Comparison of ENCODE assay signal across 13 cellular contexts in genomic region chr9:88776717-88777497, GRCh38.
DNase-seq lines count a peak whose midpoint lies in the region; ATAC-seq, FAIRE-seq and TF ChIP-seq lines count a peak whose summit lies in the region.
"Had no signal": no experiment of that assay in that cellular context is flagged by ENCODE, and none has a peak within 500 bp of the region (broad histone marks: within the 10 kb centered on the region; RNA-seq: fewer than 3 reads in every experiment).

No MANE protein-coding gene starts in this region.

- peak; percentile 91 for FAIRE-seq in H54 (lab: Jason Lieb, UNC)
- FAIRE-seq: GM12878 had no signal

- peak overlapping the region; percentile 32 for H3K4me2 ChIP-seq in smooth muscle cell
- H3K4me2 ChIP-seq: GM23338 had no signal

- H3K9ac ChIP-seq in smooth muscle cell (ENCODE audit: low read depth): peak overlapping the region; percentile 51

- H3K27me3 ChIP-seq in smooth muscle cell (ENCODE audit: low read depth) (no peaks in the 10 kb centered on the region), testis (no peaks in the 10 kb centered on the region)

- TF ChIP-seq CTCF in RWPE1 (conservative IDR thresholded peaks at IDR 0.05; ENCODE audit: low read depth) (no peak), fibroblast of pulmonary artery (IDR thresholded peaks at IDR 0.05; ENCODE audit: low read length, missing control alignments) (no peak), smooth muscle cell (IDR thresholded peaks at IDR 0.05; ENCODE audit: borderline replicate concordance, insufficient read depth, poor library complexity, severe bottlenecking) (no peak), testis (IDR thresholded peaks at IDR 0.05) (no peak)

- H2AFZ ChIP-seq in smooth muscle cell (ENCODE audit: low read depth): no peak overlapping the region

- POLR2A ChIA-PET in RWPE1 (lab: Yijun Ruan, JAX; ENCODE audit: low non-redundant PET): no interaction called here

- H3K9me3 ChIP-seq in smooth muscle cell (replicated peaks; ENCODE audit: low read depth) (no peaks in the 10 kb centered on the region), testis (no peaks in the 10 kb centered on the region)

- intact Hi-C loops in testis (cut with DNase I; ENCODE audit: low total_unique reads): no loop called here

- no peaks in the 10 kb centered on the region for H3K79me2 ChIP-seq in smooth muscle cell (ENCODE audit: low read depth)

- TF ChIP-seq POLR2A in H54 (IDR thresholded peaks at IDR 0.05; ENCODE audit: low read depth, low read length) (no peak), testis (IDR thresholded peaks at IDR 0.05) (no peak)

- H4K20me1 ChIP-seq in smooth muscle cell (ENCODE audit: low read depth): no peaks in the 10 kb centered on the region

- WGBS in smooth muscle cell (ENCODE audit: low lambda C conversion rate): 72% methylated on average over 7 of the region's 7 CpGs
- 71 to 72% methylated on average over 7 of the region's 7 CpGs for WGBS in testis, 2 donors

- H3K27ac ChIP-seq in RWPE1 (no peak overlapping the region), smooth muscle cell (ENCODE audit: low read depth) (peak overlapping the region; percentile 88), testis (peak overlapping the region in 1 of 2 donors; percentile 71)

- peaks cover 62% of the 10 kb centered on the region for H3K4me1 ChIP-seq in smooth muscle cell (ENCODE audit: low read depth)
- H3K4me1 ChIP-seq in testis: peaks cover 38% of the 10 kb centered on the region

- ATAC-seq in GM18511 (IDR thresholded peaks at IDR 0.05; ENCODE audit: unreplicated experiment): no peak
- ATAC-seq: GM12878, GM23338 had no signal

- CTCF ChIA-PET in RWPE1 (lab: Yijun Ruan, JAX): no interaction called here

- H3K36me3 ChIP-seq in smooth muscle cell (ENCODE audit: low read depth): no peaks in the 10 kb centered on the region
- H3K36me3 ChIP-seq in testis (ENCODE audit: low read depth, missing control alignments): no peaks in the 10 kb centered on the region

- no peak overlapping the region for H3K4me3 ChIP-seq in fibroblast of pulmonary artery (replicated peaks; ENCODE audit: low read depth, low read length)
- no peak overlapping the region for H3K4me3 ChIP-seq in smooth muscle cell
- H3K4me3 ChIP-seq in testis: no peak overlapping the region
- H3K4me3 ChIP-seq: GM12878, GM23338 had no signal

- DNase-seq in H54 (ENCODE audit: insufficient read length, low spot score) (peak; percentile 63), RWPE1 (ENCODE audit: low spot score) (peak; percentile 72), fibroblast of pulmonary artery (ENCODE audit: low read depth) (peak; percentile 93), smooth muscle cell (lab: John Stamatoyannopoulos, UW; ENCODE audit: unreplicated experiment) (no peak), testis (no peak)
- DNase-seq in activated T-cell treated with anti-CD3 and anti-CD28 coated beads, Interleukin-2, amount 50 U/mL, for 48 hours: no peak
- DNase-seq: activated T-cell treated with anti-CD3 and anti-CD28 coated beads, Interleukin-2, amount 50 U/mL, for 24 hours; effector CD8-positive, alpha-beta T cell; mesendoderm; NCI-H2171 treated with DMSO at 0.1 percent for 48 hours had no signal

- H3F3A ChIP-seq in smooth muscle cell (ENCODE audit: low read depth): peaks cover 32% of the 10 kb centered on the region

Comparison
In these comparisons a context has a peak if more than half of its experiments do, and no peak if none do; other contexts are left out.
1. DNase-seq: peak in H54 (single experiment), RWPE1 (single experiment) and fibroblast of pulmonary artery (single experiment); none in smooth muscle cell (single experiment), activated T-cell treated with anti-CD3 and anti-CD28 coated beads, Interleukin-2, amount 50 U/mL, for 48 hours (0 of 2) and testis (single experiment).